ENCODE assay signal across 21 cellular contexts in the genomic region with DNA sequence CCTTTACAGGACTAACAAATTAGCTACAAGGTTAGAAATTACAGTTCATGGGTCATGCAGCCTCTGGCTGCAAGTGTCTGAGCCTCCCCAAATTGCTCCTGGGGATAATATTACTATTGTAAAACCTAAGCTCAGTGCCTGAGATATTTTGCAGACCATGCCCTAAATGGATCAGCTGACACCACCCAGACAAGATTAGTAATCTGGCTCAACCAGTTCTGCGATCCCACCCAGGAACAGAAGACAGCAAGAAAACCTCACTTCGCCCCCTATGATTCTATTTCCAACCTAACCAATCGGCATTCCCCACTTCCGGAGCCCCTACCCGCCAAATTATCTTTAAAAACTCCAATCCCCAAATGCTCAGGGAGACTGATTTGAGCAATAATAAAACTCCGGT. TPM values are rescaled to one million over a fixed set of nuclear protein-coding genes. Genes with fewer than 3 reads are reported as not detected.
DNase-seq lines count a peak whose midpoint lies in the region; ATAC-seq, FAIRE-seq and TF ChIP-seq lines count a peak whose summit lies in the region.
"Had no signal": no experiment of that assay in that cellular context is flagged by ENCODE, and none has a peak within 500 bp of the region (broad histone marks: within the 10 kb centered on the region; RNA-seq: fewer than 3 reads in every experiment).

No MANE protein-coding gene starts in this region.

- H3K4me3 ChIP-seq in Caco-2 (ENCODE audit: low read depth, low read length) (no peak overlapping the region), trophoblast cell (ENCODE audit: low read depth, low read length) (no peak overlapping the region), HepG2 (replicated peaks in 1 of 3; ENCODE audit: insufficient read depth in 1 of 3, low read depth in 2 of 3, low read length in 3 of 3) (no peak overlapping the region)
- H3K4me3 ChIP-seq: HAP-1, Peyer's patch had no signal

- DNase-seq in Caco-2 (peak; percentile 22 to 32), islet precursor cell (peak; percentile 84), trophoblast cell (peak in 1 of 2 donors; percentile 20), T-helper 2 cell (no peak), NCI-H1417 (lab: John Stamatoyannopoulos, UW) (no peak), HepG2 (ENCODE audit: low spot score) (no peak)
- DNase-seq: DMS 273 treated with DMSO at 0.1 percent for 48 hours, DND-41, IMR-90, MV-4-11, NCI-H1694 treated with DMSO at 0.1 percent for 48 hours, NCI-H2081 treated with DMSO at 0.1 percent for 48 hours, NCI-H69, Peyer's patch had no signal

- no CpG with 5 or more reads among the region's 6 CpGs for WGBS in trophoblast cell (ENCODE audit: extremely low coverage, insufficient coverage, insufficient read length)
- 54% methylated on average over 6 of the region's 6 CpGs for WGBS in HepG2 (ENCODE audit: low lambda C conversion rate)

- no peaks in the 10 kb centered on the region for H3K9me3 Mint-ChIP-seq in Caco-2 (ENCODE audit: unreplicated experiment)
- H3K9me3 Mint-ChIP-seq: CD14-positive monocyte had no signal

- H2AK5ac ChIP-seq in trophoblast cell (ENCODE audit: low read length) = no peak overlapping the region

- CTCF ChIA-PET in Caco-2 (lab: Charles Lee) (interaction anchor here (1.1 kb wide), 1 partner anchor 23 kb away, joined by 3 read pairs; the partner anchor contains the start of gene ZFYVE9), HepG2 (lab: Yijun Ruan, JAX; ENCODE audit: low intra/inter-chr PET ratio, low total read pairs) (no interaction called here)

- H3K36me3 ChIP-seq in Caco-2 (ENCODE audit: control insufficient read depth, insufficient read depth, low read length) (no peaks in the 10 kb centered on the region), trophoblast cell (ENCODE audit: control insufficient read depth in 1 of 2, insufficient read depth in 2 of 2, low read length in 2 of 2) (no peaks in the 10 kb centered on the region), HepG2 (replicated peaks in 1 of 2; ENCODE audit: control insufficient read depth in 1 of 2, insufficient read depth in 2 of 2, low read length in 2 of 2) (no peaks in the 10 kb centered on the region)
- H3K36me3 ChIP-seq: HAP-1, Peyer's patch had no signal

- no peaks in the 10 kb centered on the region for H3K36me3 Mint-ChIP-seq in Caco-2 (ENCODE audit: insufficient read depth, unreplicated experiment)
- H3K36me3 Mint-ChIP-seq: CD14-positive monocyte had no signal

- peak overlapping the region; percentile 86 for H3K27ac ChIP-seq in trophoblast cell (ENCODE audit: low read depth, low read length)
- H3K27ac ChIP-seq in HepG2 (ENCODE audit: extremely low read length, insufficient read depth, low read length) = no peak overlapping the region
- H3K27ac ChIP-seq: HL-60, Peyer's patch had no signal

- H3K4me1 ChIP-seq in Caco-2 (peaks cover 13% of the 10 kb centered on the region), trophoblast cell (ENCODE audit: control insufficient read depth in 1 of 2, insufficient read depth in 2 of 2, low read length in 2 of 2) (peaks cover 11 to 12% of the 10 kb centered on the region in 2 experiments), HepG2 (ENCODE audit: insufficient read depth, low read length) (peaks cover 22% of the 10 kb centered on the region)

- no peak for TF ChIP-seq POLR2A in HepG2 (IDR thresholded peaks at IDR 0.05; ENCODE audit: insufficient read depth in 1 of 2, low read depth in 2 of 2, low read length in 2 of 2)

- TF ChIP-seq CTCF in Caco-2 (IDR thresholded peaks at IDR 0.05; ENCODE audit: insufficient read depth in 1 of 2, low read depth in 1 of 2, low read length in 1 of 2, severe bottlenecking in 1 of 2, unreplicated experiment in 1 of 2) = no peak
- TF ChIP-seq CTCF in HepG2 (CRISPR knock-in tag; IDR thresholded peaks at IDR 0.05) = no peak

- H3K4ac ChIP-seq in trophoblast cell (ENCODE audit: low read depth, low read length) = no peak overlapping the region

- H2BK5ac ChIP-seq in trophoblast cell (ENCODE audit: low read depth, low read length, poor library complexity) = peak overlapping the region; percentile 77

- H3K14ac ChIP-seq in trophoblast cell (ENCODE audit: low read length) = no peak overlapping the region

- H2BK12ac ChIP-seq in trophoblast cell (ENCODE audit: low read length) = peak overlapping the region; percentile 86

- POLR2A ChIA-PET in Caco-2 (lab: Charles Lee) = no interaction called here
- POLR2A ChIA-PET in HepG2 (lab: Yijun Ruan, JAX) = no interaction called here

- H3K23ac ChIP-seq in trophoblast cell (ENCODE audit: low read length) = no peak overlapping the region

- in situ Hi-C loops in HepG2 (cut with HindIII; ENCODE audit: extremely low pct_ligation_motif_present, low pct_unique_long_range_greater_than_20kb) = no loop called here

- H2AFZ ChIP-seq in trophoblast cell (ENCODE audit: insufficient read depth, low read length, poor library complexity) (peak overlapping the region; percentile 59), HepG2 (ENCODE audit: low read length) (no peak overlapping the region)

- H3K4me1 Mint-ChIP-seq in Caco-2 (ENCODE audit: low read depth, unreplicated experiment) = no peaks in the 10 kb centered on the region
- H3K4me1 Mint-ChIP-seq: CD14-positive monocyte had no signal

- H3K27ac Mint-ChIP-seq in Caco-2 (ENCODE audit: unreplicated experiment) = no peak overlapping the region
- H3K27ac Mint-ChIP-seq: CD14-positive monocyte had no signal

- TF ChIP-seq EP300 in Ishikawa (IDR thresholded peaks at IDR 0.05; ENCODE audit: borderline replicate concordance) (no peak), HepG2 (IDR thresholded peaks at IDR 0.05; ENCODE audit: low read depth in 2 of 2, low read length in 2 of 2) (no peak), HepG2 (CRISPR knock-in tag; IDR thresholded peaks at IDR 0.05; ENCODE audit: borderline replicate concordance) (no peak)

- H3K79me2 ChIP-seq in trophoblast cell (ENCODE audit: control insufficient read depth, insufficient read depth, low read length, poor library complexity) = no peaks in the 10 kb centered on the region
- no peaks in the 10 kb centered on the region for H3K79me2 ChIP-seq in HepG2 (ENCODE audit: insufficient read depth, low read length)

- no peaks in the 10 kb centered on the region for H4K20me1 ChIP-seq in HepG2 (ENCODE audit: insufficient read depth, low read length)

- no peak for TF ChIP-seq RAD21 in Ishikawa (IDR thresholded peaks at IDR 0.05; ENCODE audit: low read depth)
- TF ChIP-seq RAD21 in HepG2 (CRISPR knock-in tag; IDR thresholded peaks at IDR 0.05) = no peak

- H3K27me3 ChIP-seq in Caco-2 (replicated peaks; ENCODE audit: control insufficient read depth, insufficient read depth, low read length) (no peaks in the 10 kb centered on the region), trophoblast cell (ENCODE audit: insufficient read depth, low read length) (no peaks in the 10 kb centered on the region), HepG2 (ENCODE audit: control insufficient read depth in 1 of 2, insufficient read depth in 2 of 2, low read length in 2 of 2) (peaks cover 0 to 8% of the 10 kb centered on the region in 2 experiments; a peak in 2 of 5 replicates)
- H3K27me3 ChIP-seq: Peyer's patch had no signal

- FAIRE-seq in HepG2 (lab: Jason Lieb, UNC) = no peak
- FAIRE-seq: A204.1, GM12891 had no signal

- H4K91ac ChIP-seq in trophoblast cell (ENCODE audit: low read depth, low read length) = peak overlapping the region; percentile 64

- no peak overlapping the region for H4K12ac ChIP-seq in trophoblast cell (ENCODE audit: low read depth, low read length)

- H3K18ac ChIP-seq in trophoblast cell (ENCODE audit: low read length) = no peak overlapping the region

- intact Hi-C loops in Caco-2 (cut with micrococcal nuclease; ENCODE audit: unreplicated experiment) (no loop called here), HepG2 (cut with micrococcal nuclease; ENCODE audit: unreplicated experiment) (no loop called here)

- H3K9ac ChIP-seq in trophoblast cell (ENCODE audit: low read length) (no peak overlapping the region), HepG2 (ENCODE audit: insufficient read depth, low read depth, low read length) (no peak overlapping the region)

- H4K8ac ChIP-seq in trophoblast cell (ENCODE audit: low read depth, low read length) = peak overlapping the region; percentile 32

- BruUV-seq in Caco-2 (replicated peaks; lab: Mats Ljungman, UMichigan) (no TSS peak), HepG2 (replicated peaks; lab: Mats Ljungman, UMichigan) (no TSS peak)

- H3K79me1 ChIP-seq in trophoblast cell (ENCODE audit: low read length) = peaks cover 14% of the 10 kb centered on the region

- H3K27me3 Mint-ChIP-seq in Caco-2 (ENCODE audit: insufficient read depth, unreplicated experiment) = no peaks in the 10 kb centered on the region

- H3K4me2 ChIP-seq in trophoblast cell (ENCODE audit: low read length) (peak overlapping the region; percentile 64), HepG2 (ENCODE audit: low read depth, low read length) (no peak overlapping the region)

- H3K9me3 ChIP-seq in Caco-2 (no peaks in the 10 kb centered on the region), trophoblast cell (ENCODE audit: insufficient read depth, low read depth, low read length) (no peaks in the 10 kb centered on the region), HepG2 (ENCODE audit: low read length) (no peaks in the 10 kb centered on the region)
- H3K9me3 ChIP-seq: HAP-1, Peyer's patch had no signal

- ATAC-seq in HepG2 = no peak
- ATAC-seq: SK-N-SH treated with all-trans-retinoic acid at 6 μM for 48 hours had no signal

- H3K4me3 Mint-ChIP-seq in Caco-2 (ENCODE audit: unreplicated experiment) = peak overlapping the region; percentile 29
- H3K4me3 Mint-ChIP-seq: CD14-positive monocyte had no signal

- H2BK120ac ChIP-seq in trophoblast cell (ENCODE audit: insufficient read depth, low read length, poor library complexity) = peak overlapping the region; percentile 25

RNA-seq across cellular contexts. Expression of gene ZFYVE9, which starts 22.6 kb away (rescaled TPM):
- total RNA-seq in Caco-2 (2022) = 18.0 and 18.4 TPM in 2 replicates
- polyA plus RNA-seq in trophoblast cell (2013) = 6.1 and 6.7 TPM in 2 replicates
- total RNA-seq in HepG2 (2016; rRNA removed; fragmentation: Illumina TruSeq; extraction: Trizol) = 19.8 and 26.5 TPM in 2 replicates
- 3.3 and 4.1 TPM in 2 replicates for total RNA-seq in HepG2 (2016; cell fraction: cytosol; rRNA removed; fragmentation: Illumina TruSeq; extraction: Trizol; ENCODE audit: low read depth)
- 19.0 and 25.7 TPM in 2 replicates for total RNA-seq in HepG2 (2016; cell fraction: insoluble cytoplasmic fraction; rRNA removed; fragmentation: Illumina TruSeq; extraction: Trizol)
- total RNA-seq in HepG2 (2016; cell fraction: membrane; rRNA removed; fragmentation: Illumina TruSeq; extraction: Trizol) = 13.4 and 14.6 TPM in 2 replicates
- total RNA-seq in HepG2 (2016; cell fraction: nucleus; rRNA removed; fragmentation: Illumina TruSeq; extraction: Trizol) = 27.9 and 35.0 TPM in 2 replicates
- polyA plus RNA-seq in HepG2 (2011; rRNA removed) = 8.8 and 9.2 TPM in 2 replicates
- polyA plus RNA-seq in HepG2 (2011; cell fraction: cytosol; rRNA removed) = 4.6 and 7.0 TPM in 2 replicates
- polyA plus RNA-seq in HepG2 (2011; cell fraction: nucleus; rRNA removed) = 5.3 and 5.9 TPM in 2 replicates
- 10.4 and 11.2 TPM in 2 replicates for polyA plus RNA-seq in HepG2 (2012)
- polyA plus RNA-seq in HepG2 (2016; cell fraction: cytosol; fragmentation: Illumina TruSeq; extraction: Trizol; ENCODE audit: low read depth) = 0.58 and 0.62 TPM in 2 replicates
- polyA plus RNA-seq in HepG2 (2016; cell fraction: insoluble cytoplasmic fraction; fragmentation: Illumina TruSeq; extraction: Trizol; ENCODE audit: low read depth) = 14.8 and 15.6 TPM in 2 replicates
- polyA plus RNA-seq in HepG2 (2016; cell fraction: membrane; fragmentation: Illumina TruSeq; extraction: Trizol; ENCODE audit: low read depth) = 3.3 and 3.5 TPM in 2 replicates
- polyA plus RNA-seq in HepG2 (2016; cell fraction: nucleus; fragmentation: Illumina TruSeq; extraction: Trizol; ENCODE audit: insufficient read depth, low read depth) = 9.2 and 10.0 TPM in 2 replicates
- 16.7 and 18.2 TPM in 2 replicates for polyA minus RNA-seq in HepG2 (2011; rRNA and poly(A)+ RNA removed; ENCODE audit: low replicate concordance)
- polyA minus RNA-seq in HepG2 (2011; cell fraction: cytosol; rRNA and poly(A)+ RNA removed) = 14.9 and 17.9 TPM in 2 replicates
- polyA minus RNA-seq in HepG2 (2011; cell fraction: nucleus; rRNA and poly(A)+ RNA removed) = 61.9 and 62.7 TPM in 2 replicates
- polyA plus RNA-seq: CD14-positive monocyte had no signal

Comparison
In these comparisons a context has a peak if more than half of its experiments do, and no peak if none do; other contexts are left out.
1. DNase-seq: peak in Caco-2 (2 of 2) and islet precursor cell (single experiment); none in T-helper 2 cell (0 of 5), NCI-H1417 (0 of 3) and HepG2 (single experiment).